Comparison of ENCODE assay signal across 8 cellular contexts in the genomic region with DNA sequence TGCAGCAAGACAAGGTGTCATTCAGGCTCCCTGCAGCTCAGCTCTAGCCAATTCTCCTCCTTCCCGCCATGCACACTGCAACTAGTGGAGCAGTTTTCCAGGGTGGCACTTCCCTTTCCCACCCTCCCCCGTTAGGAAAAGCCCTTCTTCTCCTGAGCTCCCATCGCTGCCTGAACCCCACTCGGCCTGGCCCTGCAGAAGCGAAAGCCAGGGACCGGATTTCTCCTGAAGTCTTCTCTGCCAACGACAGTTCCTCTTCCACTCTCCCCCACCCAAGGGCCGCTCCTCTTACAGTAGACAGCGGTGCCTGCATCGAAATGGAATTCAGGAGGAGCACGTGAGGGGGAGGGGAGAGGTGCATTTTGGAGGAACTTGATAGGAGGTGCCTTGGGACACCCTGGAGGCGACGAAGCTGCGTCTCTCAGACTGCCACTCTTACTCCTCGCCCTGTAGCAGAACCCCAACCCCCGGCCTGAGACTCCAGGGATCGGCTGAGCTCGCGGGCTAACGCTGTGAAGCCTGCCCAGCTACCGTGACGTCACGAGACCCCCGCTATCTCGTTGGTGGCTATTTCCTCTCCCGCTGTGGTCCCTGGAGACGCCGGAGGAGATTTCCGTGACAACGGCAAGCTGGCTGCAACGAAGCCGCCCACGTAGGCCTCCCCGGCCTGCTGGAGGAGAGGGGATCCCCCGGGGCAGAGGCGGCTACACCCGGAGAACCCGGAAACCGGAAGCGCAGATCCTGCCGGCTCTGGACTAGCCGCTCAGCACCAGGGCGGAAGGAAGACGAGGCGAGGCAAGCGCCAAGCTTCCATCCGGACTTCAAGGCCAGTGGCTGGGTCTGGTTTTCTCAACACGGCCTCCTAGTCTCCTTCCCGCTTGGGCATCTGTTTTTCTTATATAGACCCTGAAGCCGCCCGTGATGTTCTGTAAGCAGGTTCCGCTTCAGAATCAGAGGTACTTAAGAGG.
A peak's percentile ranks its signal among the peaks of the same experiment; 100 is the strongest.
DNase-seq lines count a peak whose midpoint lies in the region; ATAC-seq, FAIRE-seq and TF ChIP-seq lines count a peak whose summit lies in the region.

No MANE protein-coding gene starts in this region.

- DNase-seq in Caco-2 (peak; percentile 91 to 93), HTR-8/SVneo (ENCODE audit: insufficient read length, low spot score) (peak; percentile 98), NOMO-1 treated with DMSO at 0.1 percent for 48 hours (lab: John Stamatoyannopoulos, UW; ENCODE audit: unreplicated experiment) (peak; percentile 92), mesenteric fat pad (ENCODE audit: low spot score) (peak; percentile 99)
- peak; percentile 93 for DNase-seq in activated CD8-positive, alpha-beta memory T cell treated with anti-CD3 and anti-CD28 coated beads, Interleukin-2, amount 50 U/mL, for 1 hour (ENCODE audit: extremely low read depth)
- DNase-seq in stimulated activated CD8-positive, alpha-beta memory T cell treated with anti-CD3 and anti-CD28 coated beads, Interleukin-15, amount 100 ng/mL, for 1 hour (ENCODE audit: low read depth) = peak; percentile 96

- H3K27me3 ChIP-seq in Caco-2 (replicated peaks; ENCODE audit: control insufficient read depth, insufficient read depth, low read length) (no peaks in the 10 kb centered on the region; the same call in 1 of the 2 replicates), endocrine pancreas (ENCODE audit: control insufficient read depth, insufficient read depth, low read length) (no peaks in the 10 kb centered on the region)

- H3K4me3 ChIP-seq in Caco-2 (ENCODE audit: low read depth, low read length) = peak overlapping the region; percentile 76
- H3K4me3 ChIP-seq in endocrine pancreas (ENCODE audit: control insufficient read depth, insufficient read depth, low read length) = peak overlapping the region; percentile 41

- TF ChIP-seq CTCF in Caco-2 (IDR thresholded peaks at IDR 0.05; ENCODE audit: insufficient read depth in 1 of 2, low read depth in 1 of 2, low read length in 1 of 2, severe bottlenecking in 1 of 2, unreplicated experiment in 1 of 2) = no peak

- POLR2A ChIA-PET in Caco-2 (lab: Charles Lee) = interaction anchor here (0.6 to 1.1 kb wide), 4 partner anchors 108 to 166 kb away, joined by 3 to 8 read pairs (median 4); partner anchors contain the start of gene RALA

- H3K36me3 Mint-ChIP-seq in Caco-2 (ENCODE audit: insufficient read depth, unreplicated experiment) = peaks cover 16% of the 10 kb centered on the region

- H3K9me3 ChIP-seq in Caco-2 = no peaks in the 10 kb centered on the region
- no peaks in the 10 kb centered on the region for H3K9me3 ChIP-seq in endocrine pancreas (ENCODE audit: control insufficient read depth, low read length)

- peak overlapping the region; percentile 92 for H3K27ac Mint-ChIP-seq in Caco-2 (ENCODE audit: unreplicated experiment)

- no peaks in the 10 kb centered on the region for H3K27me3 Mint-ChIP-seq in Caco-2 (ENCODE audit: insufficient read depth, unreplicated experiment)

- peaks cover 21% of the 10 kb centered on the region for H3K4me1 Mint-ChIP-seq in Caco-2 (ENCODE audit: low read depth, unreplicated experiment)

- peak; percentile 87 for FAIRE-seq in HTR-8/SVneo (lab: Jason Lieb, UNC)

- peak overlapping the region; percentile 11 for H3K9ac ChIP-seq in endocrine pancreas (ENCODE audit: control insufficient read depth, insufficient read depth, low read length)

- intact Hi-C loops in Caco-2 (cut with micrococcal nuclease; ENCODE audit: unreplicated experiment) = loop anchor here (1.0 to 5.0 kb wide), 4 partner anchors 13 to 153 kb away; partner anchors contain the start of gene RALA

- ATAC-seq in GM21381 (IDR thresholded peaks at IDR 0.05; ENCODE audit: unreplicated experiment) = peak; percentile 93

- H3K4me3 Mint-ChIP-seq in Caco-2 (ENCODE audit: unreplicated experiment) = peak overlapping the region; percentile 88

- no peaks in the 10 kb centered on the region for H3K9me3 Mint-ChIP-seq in Caco-2 (ENCODE audit: unreplicated experiment)

- no peaks in the 10 kb centered on the region for H3K36me3 ChIP-seq in Caco-2 (ENCODE audit: control insufficient read depth, insufficient read depth, low read length)
- no peaks in the 10 kb centered on the region for H3K36me3 ChIP-seq in endocrine pancreas (ENCODE audit: control insufficient read depth, insufficient read depth, low read length)

- TSS peak; percentile 50 for BruUV-seq in Caco-2 (replicated peaks; lab: Mats Ljungman, UMichigan)

- CTCF ChIA-PET in Caco-2 (lab: Charles Lee) = interaction anchor here (0.5 to 1.1 kb wide), 3 partner anchors 11 to 153 kb away, joined by 4 to 7 read pairs (median 4); no protein-coding TSS in a partner anchor

- peaks cover 11% of the 10 kb centered on the region for H3K4me1 ChIP-seq in Caco-2
- H3K4me1 ChIP-seq in endocrine pancreas (ENCODE audit: control insufficient read depth, insufficient read depth, low read length) = no peaks in the 10 kb centered on the region

Comparison
In these comparisons a context has a peak if more than half of its experiments do, and no peak if none do; other contexts are left out.
1. Peak in every context shown above with its lines: DNase-seq, ATAC-seq and H3K4me3 ChIP-seq.